Comparison of ENCODE assay signal across 20 cellular contexts in the genomic region with DNA sequence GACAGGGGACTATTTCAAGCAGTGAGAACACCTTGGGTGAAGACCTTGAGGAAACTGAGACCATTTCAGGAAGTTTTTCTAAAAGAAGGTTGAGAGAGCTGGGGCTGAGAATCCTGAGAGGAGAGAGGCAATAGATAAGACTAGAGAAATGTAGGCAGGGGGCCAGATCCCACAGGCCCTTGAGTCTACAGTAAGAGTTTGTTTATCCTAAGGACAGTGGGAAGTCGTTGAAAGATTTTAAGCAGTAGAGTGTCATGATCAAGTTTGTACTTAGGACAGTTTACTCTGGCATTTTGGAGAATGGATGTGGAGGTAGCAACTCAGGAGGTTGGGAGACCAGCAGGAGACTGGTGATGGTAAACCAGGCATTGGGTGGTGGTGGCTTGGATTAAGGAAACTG.
"Had no signal": no experiment of that assay in that cellular context is flagged by ENCODE, and none has a peak within 500 bp of the region (broad histone marks: within the 10 kb centered on the region; RNA-seq: fewer than 3 reads in every experiment).

No MANE protein-coding gene starts in this region.

- H3K4me1 ChIP-seq: breast epithelium, gastroesophageal sphincter, right lobe of liver, uterus had no signal

- H3K27ac ChIP-seq: breast epithelium, gastroesophageal sphincter, heart left ventricle, lower lobe of right lung, parathyroid adenoma, right lobe of liver, skin epidermis, uterus had no signal

- H3K27me3 ChIP-seq: breast epithelium, gastroesophageal sphincter, heart left ventricle, right lobe of liver, uterus had no signal

- H2AFZ ChIP-seq: parathyroid adenoma had no signal

- FAIRE-seq: keratinocyte had no signal

- H3K36me3 ChIP-seq: breast epithelium, gastroesophageal sphincter, lower lobe of right lung, right lobe of liver, uterus had no signal

- H3K4me3 ChIP-seq: breast epithelium, gastroesophageal sphincter, heart left ventricle, lower lobe of right lung, right lobe of liver, skin epidermis, uterus had no signal

- ATAC-seq: gastroesophageal sphincter; lower lobe of right lung; right lobe of liver; stimulated activated effector memory CD8-positive, alpha-beta T cell treated with anti-CD3 and anti-CD28 coated beads, Interleukin-12 subunit alpha, Interleukin-12 subunit beta, amount 100 ng/mL, for 72 hours had no signal

- H3K9ac ChIP-seq: parathyroid adenoma had no signal

- DNase-seq: activated CD4-positive, alpha-beta T cell treated with anti-CD3 and anti-CD28 coated beads for 1 hour; activated gamma-delta T cell treated with Interleukin-2 at 50 U/mL for 16 hours; activated T-cell treated with anti-CD3 and anti-CD28 coated beads, Interleukin-2, amount 50 U/mL, for 1 hour; anterior cingulate cortex; cortex of kidney; lower lobe of right lung; naive B cell; nucleus accumbens; right lobe of liver; stimulated activated CD4-positive, alpha-beta T cell treated with anti-CD3 and anti-CD28 coated beads, Interleukin-2, amount 100 ng/mL, for 24 hours; T-helper 1 cell; trophoblast cell; uterus had no signal
